In the genomic region with DNA sequence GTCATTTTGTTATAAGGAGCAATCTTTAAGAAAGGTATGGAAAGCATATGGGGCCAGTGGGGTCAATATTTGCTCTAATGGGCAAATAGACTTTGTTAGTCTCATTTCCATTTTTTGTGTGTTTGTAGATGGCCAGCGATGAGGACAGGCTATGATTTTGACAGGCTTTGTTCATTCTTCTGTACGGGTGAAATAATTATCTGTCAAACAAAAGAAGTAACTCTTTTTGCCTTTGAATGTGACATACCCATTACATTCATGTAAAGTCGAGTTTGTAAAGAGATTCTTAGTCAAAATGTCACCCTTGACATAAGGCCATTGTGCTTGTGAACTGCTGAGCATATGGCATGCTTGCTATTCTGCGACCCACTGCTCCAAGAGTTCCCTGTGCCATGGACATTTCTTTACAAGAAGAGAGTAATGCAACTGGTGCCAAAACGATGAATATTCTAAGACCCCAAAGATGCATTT, we compare ENCODE assay signal across 13 cellular contexts. TPM values are rescaled to one million over a fixed set of nuclear protein-coding genes. Genes with fewer than 3 reads are reported as not detected.
DNase-seq lines count a peak whose midpoint lies in the region; ATAC-seq and TF ChIP-seq lines count a peak whose summit lies in the region.
"Had no signal": no experiment of that assay in that cellular context is flagged by ENCODE, and none has a peak within 500 bp of the region (broad histone marks: within the 10 kb centered on the region; RNA-seq: fewer than 3 reads in every experiment).

No MANE protein-coding gene starts in this region.

- H3K4me1 ChIP-seq in HAP-1, result peaks cover 26% of the 10 kb centered on the region
- H3K4me1 ChIP-seq in mucosa of rectum (ENCODE audit: control insufficient read depth in 2 of 2, insufficient read depth in 2 of 2, low read length in 2 of 2), result peaks cover 8 to 38% of the 10 kb centered on the region in 2 donors
- H3K4me1 ChIP-seq in transverse colon, result peaks cover 12 to 53% (median 26%) of the 10 kb centered on the region in 4 donors

- H3K27me3 ChIP-seq in HAP-1 (ENCODE audit: low read depth) (no peaks in the 10 kb centered on the region), mucosa of rectum (ENCODE audit: control insufficient read depth in 2 of 2, insufficient read depth in 2 of 2, low read length in 2 of 2) (no peaks in the 10 kb centered on the region), transverse colon (no peaks in the 10 kb centered on the region)

- POLR2A ChIA-PET in WTC11 (lab: Charles Lee), result no interaction called here

- H3K4me1 Mint-ChIP-seq in chondrocyte (ENCODE audit: low read depth) (peaks cover 70% of the 10 kb centered on the region), WTC11 (peaks cover 28% of the 10 kb centered on the region)

- H3K27me3 Mint-ChIP-seq in chondrocyte (ENCODE audit: low read depth) (no peaks in the 10 kb centered on the region), WTC11 (ENCODE audit: low read depth) (no peaks in the 10 kb centered on the region)

- no peaks in the 10 kb centered on the region for H3K36me3 Mint-ChIP-seq in chondrocyte (ENCODE audit: low read depth)
- no peaks in the 10 kb centered on the region for H3K36me3 Mint-ChIP-seq in WTC11

- no peak overlapping the region for H3K4me3 ChIP-seq in HAP-1
- no peak overlapping the region for H3K4me3 ChIP-seq in mucosa of rectum (ENCODE audit: low read length in 2 of 2)
- H3K4me3 ChIP-seq in transverse colon, result no peak overlapping the region

- TF ChIP-seq EP300 in transverse colon (IDR thresholded peaks at IDR 0.05; ENCODE audit: low read depth), result no peak

- H3K4me3 Mint-ChIP-seq in chondrocyte (ENCODE audit: unreplicated experiment) (no peak overlapping the region), WTC11 (no peak overlapping the region)
- H3K4me3 Mint-ChIP-seq: H9 had no signal

- H3K9me3 Mint-ChIP-seq in chondrocyte (ENCODE audit: low read depth) (no peaks in the 10 kb centered on the region), WTC11 (no peaks in the 10 kb centered on the region)
- H3K9me3 Mint-ChIP-seq: H9 had no signal

- no peak for TF ChIP-seq CTCF in chondrocyte (IDR thresholded peaks at IDR 0.05)
- TF ChIP-seq CTCF in transverse colon (IDR thresholded peaks at IDR 0.05), result no peak
- no peak for TF ChIP-seq CTCF in WTC11 (IDR thresholded peaks at IDR 0.05)

- H3K27ac Mint-ChIP-seq in chondrocyte (ENCODE audit: unreplicated experiment) (peak overlapping the region; percentile 28), WTC11 (no peak overlapping the region)
- H3K27ac Mint-ChIP-seq: H9 had no signal

- no peak for TF ChIP-seq POLR2A in transverse colon (IDR thresholded peaks at IDR 0.05)

- H3K27ac ChIP-seq in mucosa of rectum (ENCODE audit: low read depth in 2 of 2, low read length in 2 of 2) (peak overlapping the region; percentile 14 to 40), transverse colon (peak overlapping the region; percentile 19 to 52 (median 36))

- WGBS in transverse colon (ENCODE audit: low coverage in 1 of 2), 2 donors, result 78 to 84% methylated on average over 5 of the region's 5 CpGs

- H3K9ac ChIP-seq in mucosa of rectum (ENCODE audit: low read depth in 1 of 2, low read length in 2 of 2), result no peak overlapping the region

- H3K9me3 ChIP-seq in HAP-1 (no peaks in the 10 kb centered on the region), mucosa of rectum (ENCODE audit: control insufficient read depth in 2 of 2, low read length in 2 of 2) (no peaks in the 10 kb centered on the region), transverse colon (no peaks in the 10 kb centered on the region)

- in situ Hi-C loops in HAP-1 (cut with MboI; ENCODE audit: low sequenced_read_pairs), result no loop called here
- in situ Hi-C loops in transverse colon (cut with MboI; ENCODE audit: low pct_ligation_motif_present in 1 of 4, low pct_unique_long_range_greater_than_20kb in 1 of 4, low sequenced_read_pairs in 3 of 4), result no loop called here

- H3K36me3 ChIP-seq in HAP-1 (replicated peaks), result no peaks in the 10 kb centered on the region
- no peaks in the 10 kb centered on the region for H3K36me3 ChIP-seq in mucosa of rectum (ENCODE audit: control insufficient read depth in 2 of 2, insufficient read depth in 2 of 2, low read length in 2 of 2)
- no peaks in the 10 kb centered on the region for H3K36me3 ChIP-seq in transverse colon

- intact Hi-C loops in transverse colon (cut with DNase I; ENCODE audit: low total_unique reads), result no loop called here

- ATAC-seq in WTC11, result no peak

- DNase-seq in HAP-1 (ENCODE audit: low spot score in 2 of 2) (peak; percentile 18 to 33), chondrocyte (ENCODE audit: low spot score) (no peak), transverse colon (no peak), NCI-H446 (lab: John Stamatoyannopoulos, UW) (no peak), WTC11 (ENCODE audit: low spot score) (no peak)
- no peak for DNase-seq in stimulated activated CD4-positive, alpha-beta T cell treated with anti-CD3 and anti-CD28 coated beads, Interleukin-12 subunit alpha, Interleukin-12 subunit beta, amount 100 ng/mL, for 4 hours
- DNase-seq: AML-193, COR-L47, H9, NCI-H1105, NCI-H187 treated with DMSO at 0.1 percent for 48 hours, NCI-H446 treated with DMSO at 0.1 percent for 48 hours had no signal

- CTCF ChIA-PET in WTC11 (lab: Charles Lee), result no interaction called here

TF ChIP-seq in WTC11, 78 proteins besides CTCF, POLR2A, EP300 and RAD21:
- TF ChIP-seq, protein P1, sequence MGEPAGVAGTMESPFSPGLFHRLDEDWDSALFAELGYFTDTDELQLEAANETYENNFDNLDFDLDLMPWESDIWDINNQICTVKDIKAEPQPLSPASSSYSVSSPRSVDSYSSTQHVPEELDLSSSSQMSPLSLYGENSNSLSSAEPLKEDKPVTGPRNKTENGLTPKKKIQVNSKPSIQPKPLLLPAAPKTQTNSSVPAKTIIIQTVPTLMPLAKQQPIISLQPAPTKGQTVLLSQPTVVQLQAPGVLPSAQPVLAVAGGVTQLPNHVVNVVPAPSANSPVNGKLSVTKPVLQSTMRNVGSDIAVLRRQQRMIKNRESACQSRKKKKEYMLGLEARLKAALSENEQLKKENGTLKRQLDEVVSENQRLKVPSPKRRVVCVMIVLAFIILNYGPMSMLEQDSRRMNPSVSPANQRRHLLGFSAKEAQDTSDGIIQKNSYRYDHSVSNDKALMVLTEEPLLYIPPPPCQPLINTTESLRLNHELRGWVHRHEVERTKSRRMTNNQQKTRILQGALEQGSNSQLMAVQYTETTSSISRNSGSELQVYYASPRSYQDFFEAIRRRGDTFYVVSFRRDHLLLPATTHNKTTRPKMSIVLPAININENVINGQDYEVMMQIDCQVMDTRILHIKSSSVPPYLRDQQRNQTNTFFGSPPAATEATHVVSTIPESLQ (CRISPR knock-in tag; IDR thresholded peaks at IDR 0.05), result no peak
- TF ChIP-seq ZNF671 (CRISPR knock-in tag; IDR thresholded peaks at IDR 0.05), result no peak
- no peak for TF ChIP-seq ESRRA (CRISPR knock-in tag; IDR thresholded peaks at IDR 0.05; ENCODE audit: borderline replicate concordance)
- TF ChIP-seq RORB (CRISPR knock-in tag; IDR thresholded peaks at IDR 0.05), result no peak
- TF ChIP-seq, protein P2, sequence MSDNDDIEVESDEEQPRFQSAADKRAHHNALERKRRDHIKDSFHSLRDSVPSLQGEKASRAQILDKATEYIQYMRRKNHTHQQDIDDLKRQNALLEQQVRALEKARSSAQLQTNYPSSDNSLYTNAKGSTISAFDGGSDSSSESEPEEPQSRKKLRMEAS (CRISPR knock-in tag; IDR thresholded peaks at IDR 0.05), result no peak
- no peak for TF ChIP-seq ELF4 (CRISPR knock-in tag; IDR thresholded peaks at IDR 0.05; ENCODE audit: low read depth)
- TF ChIP-seq TEAD1 (CRISPR knock-in tag; IDR thresholded peaks at IDR 0.05), result no peak
- TF ChIP-seq, protein P3, sequence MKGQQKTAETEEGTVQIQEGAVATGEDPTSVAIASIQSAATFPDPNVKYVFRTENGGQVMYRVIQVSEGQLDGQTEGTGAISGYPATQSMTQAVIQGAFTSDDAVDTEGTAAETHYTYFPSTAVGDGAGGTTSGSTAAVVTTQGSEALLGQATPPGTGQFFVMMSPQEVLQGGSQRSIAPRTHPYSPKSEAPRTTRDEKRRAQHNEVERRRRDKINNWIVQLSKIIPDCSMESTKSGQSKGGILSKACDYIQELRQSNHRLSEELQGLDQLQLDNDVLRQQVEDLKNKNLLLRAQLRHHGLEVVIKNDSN (CRISPR knock-in tag; IDR thresholded peaks at IDR 0.05), result no peak
- TF ChIP-seq IRF2 (CRISPR knock-in tag; IDR thresholded peaks at IDR 0.05; ENCODE audit: borderline replicate concordance, low read depth), result no peak
- TF ChIP-seq MXD4 (CRISPR knock-in tag; IDR thresholded peaks at IDR 0.05; ENCODE audit: borderline replicate concordance), result no peak
- no peak for TF ChIP-seq NR2C2 (CRISPR knock-in tag; IDR thresholded peaks at IDR 0.05)
- no peak for TF ChIP-seq GABPB1 (CRISPR knock-in tag; IDR thresholded peaks at IDR 0.05)
TF ChIP-seq in WTC11: peak in this region for 0.

RNA-seq across cellular contexts. Expression of a gene that starts 38.1 kb away (rescaled TPM):
- total RNA-seq in chondrocyte (161 to 510 TPM (median 505 TPM) in 3 replicates), transverse colon (100 to 1,000 TPM in 3 of 4 donors, 10 to 100 TPM in 1; 75.0 to 117 (median 109) TPM), WTC11 (2021) (38.3 to 45.2 TPM (median 41.6 TPM) in 3 replicates)

Comparison
In these comparisons a context has a peak if more than half of its experiments do, and no peak if none do; other contexts are left out.
1. DNase-seq: peak in HAP-1 (2 of 2); none in chondrocyte (single experiment), transverse colon (single experiment), NCI-H446 (0 of 2), WTC11 (single experiment) and stimulated activated CD4-positive, alpha-beta T cell treated with anti-CD3 and anti-CD28 coated beads, Interleukin-12 subunit alpha, Interleukin-12 subunit beta, amount 100 ng/mL, for 4 hours (single experiment).